25 cellular contexts compared by ENCODE assay signal in the genomic region with DNA sequence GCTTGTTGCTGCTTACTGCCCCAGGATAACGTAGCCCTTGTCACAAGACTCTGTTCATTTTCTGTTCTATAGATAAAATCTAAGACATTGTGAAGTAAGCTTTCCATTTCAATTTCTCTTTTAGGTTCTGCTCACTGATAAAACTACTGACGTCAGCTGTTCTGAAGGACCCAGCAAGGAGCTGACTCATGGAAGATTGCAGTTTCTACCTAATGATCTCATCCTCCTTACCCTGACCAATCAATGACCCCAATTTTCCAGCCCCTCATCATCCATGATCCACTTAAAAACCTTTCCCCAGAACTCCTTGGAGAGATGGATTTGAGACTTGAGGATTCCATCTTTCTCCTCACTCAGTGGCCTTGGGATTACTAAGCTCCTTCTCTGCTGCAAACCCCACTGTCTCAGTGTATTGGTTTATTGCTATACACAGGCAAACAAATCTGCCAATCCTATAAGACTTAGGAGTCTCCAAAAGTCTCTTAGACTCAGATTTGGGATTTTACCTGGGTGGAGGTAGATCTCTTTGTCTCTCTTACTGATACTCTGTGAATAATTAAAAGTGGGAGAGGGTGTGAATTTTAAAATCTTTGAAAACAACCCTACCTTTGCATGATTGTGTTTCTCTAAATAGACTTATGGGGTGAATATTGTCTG.
"Had no signal": no experiment of that assay in that cellular context is flagged by ENCODE, and none has a peak within 500 bp of the region (broad histone marks: within the 10 kb centered on the region; RNA-seq: fewer than 3 reads in every experiment).

No MANE protein-coding gene starts in this region.

- H3K4me1 Mint-ChIP-seq: naive thymus-derived CD8-positive, alpha-beta T cell had no signal

- H3K27me3 Mint-ChIP-seq: effector memory CD8-positive, alpha-beta T cell had no signal

- H3K27ac Mint-ChIP-seq: activated naive CD8-positive, alpha-beta T cell; effector memory CD8-positive, alpha-beta T cell; naive thymus-derived CD8-positive, alpha-beta T cell had no signal

- H3K4me3 ChIP-seq: gastrocnemius medialis, left ventricle myocardium inferior, mucosa of descending colon, tibial nerve, vagina had no signal

- ATAC-seq: effector memory CD8-positive, alpha-beta T cell; gastrocnemius medialis; mucosa of descending colon; naive thymus-derived CD8-positive, alpha-beta T cell; right cardiac atrium had no signal

- H3K4me3 Mint-ChIP-seq: activated naive CD8-positive, alpha-beta T cell; effector memory CD8-positive, alpha-beta T cell; naive thymus-derived CD8-positive, alpha-beta T cell had no signal

- DNase-seq: activated CD4-positive, alpha-beta T cell treated with anti-CD3 and anti-CD28 coated beads, Interleukin-2, amount 50 U/mL, for 48 hours; activated CD4-positive, CD25-positive, alpha-beta regulatory T cell treated with anti-CD3 and anti-CD28 coated beads, Interleukin-2, amount 50 U/mL, for 72 hours; activated gamma-delta T cell treated with Interleukin-2 at 50 U/mL for 16 hours; activated T-cell treated with anti-CD3 and anti-CD28 coated beads, Interleukin-2, amount 50 U/mL, for 48 hours; brain microvascular endothelial cell; cerebellar nuclear complex; dermis blood vessel endothelial cell; effector memory CD8-positive, alpha-beta T cell; gastrocnemius medialis; kidney; left ventricle myocardium inferior; mucosa of descending colon; naive thymus-derived CD8-positive, alpha-beta T cell; nucleus accumbens; right cardiac atrium; small intestine; stimulated activated CD4-positive, alpha-beta T cell treated with anti-CD3 and anti-CD28 coated beads, Interleukin-4, amount 100 ng/mL, for 4 hours; stimulated activated CD8-positive, alpha-beta memory T cell treated with anti-CD3 and anti-CD28 coated beads, Interleukin-4, amount 100 ng/mL, for 48 hours; stimulated activated naive CD4-positive, alpha-beta T cell treated with Interleukin-2 at 50 U/mL for 16 hours; substantia nigra; T-helper 1 cell; T1000 had no signal
